8 cellular contexts compared by ENCODE assay signal in genomic region chr1:100265931-100266830, GRCh38. TPM values are rescaled to one million over a fixed set of nuclear protein-coding genes. Genes with fewer than 3 reads are reported as not detected.
DNase-seq lines count a peak whose midpoint lies in the region; ATAC-seq and TF ChIP-seq lines count a peak whose summit lies in the region.

RTCA (plus strand) TSS chr1:100266216; CDS start chr1:100266376, 160 bp downstream.

- peaks cover 3% of the 10 kb centered on the region for H3K27me3 Mint-ChIP-seq in endodermal cell (ENCODE audit: insufficient read depth)

- H3K27ac ChIP-seq in endodermal cell (ENCODE audit: low read depth, low read length), result peak within 1 kb of the TSS; percentile 58

- H3K9ac ChIP-seq in NT2/D1 (ENCODE audit: insufficient read length, low read depth) (peak within 1 kb of the TSS; percentile 95), endodermal cell (ENCODE audit: extremely low read depth, low read length, poor library complexity, severe bottlenecking) (peak within 1 kb of the TSS; percentile 78)

- H3K27ac Mint-ChIP-seq in endodermal cell, result peak within 1 kb of the TSS; percentile 97

- WGBS in endodermal cell (ENCODE audit: insufficient coverage in 1 of 2, insufficient read length in 1 of 2), 2 experiments, result 0% methylated on average over 16 to 56 of the region's 56 CpGs

- H3K4me1 ChIP-seq in NT2/D1 (ENCODE audit: insufficient read depth, insufficient read length), result no peaks in the 10 kb centered on the region
- H3K4me1 ChIP-seq in endodermal cell (ENCODE audit: control insufficient read depth, insufficient read depth, low read length), result peaks cover 6% of the 10 kb centered on the region

- H3K27me3 ChIP-seq in NT2/D1 (ENCODE audit: insufficient read depth, insufficient read length) (no peaks in the 10 kb centered on the region), endodermal cell (ENCODE audit: control insufficient read depth, insufficient read depth, low read length, poor library complexity, severe bottlenecking) (no peaks in the 10 kb centered on the region)

- TF ChIP-seq CTCF in endodermal cell (conservative IDR thresholded peaks at IDR 0.05), result no peak

- H3K36me3 ChIP-seq in NT2/D1 (ENCODE audit: insufficient read depth, insufficient read length, low read length) (peaks cover 43% of the 10 kb centered on the region), endodermal cell (ENCODE audit: control insufficient read depth, insufficient read depth, low read length) (peaks cover 48% of the 10 kb centered on the region)

- H3K4me3 ChIP-seq in NT2/D1 (ENCODE audit: insufficient read length, low read depth) (peak within 1 kb of the TSS; percentile 97), endodermal cell (ENCODE audit: low read length) (peak within 1 kb of the TSS; percentile 91)

- peaks cover 5% of the 10 kb centered on the region; the same call in 1 of the 2 replicates for H3K9me3 ChIP-seq in NT2/D1 (ENCODE audit: insufficient read depth, low read length)
- peaks cover 40% of the 10 kb centered on the region for H3K9me3 ChIP-seq in endodermal cell (ENCODE audit: control insufficient read depth, low read length)

- peaks cover 4% of the 10 kb centered on the region for H3K4me1 Mint-ChIP-seq in endodermal cell

- H3K4me3 Mint-ChIP-seq in endodermal cell, result peak within 1 kb of the TSS; percentile 99

- DNase-seq in COLO829 (ENCODE audit: low spot score), result peak; percentile 78
- peak in 75 of 76 experiments; percentile 34 to 95 (median 91) for DNase-seq in HUDEP-2 (lab: John Stamatoyannopoulos, UW; ENCODE audit: unreplicated experiment in 76 of 76)
- DNase-seq in NT2/D1 (ENCODE audit: low read depth, low spot score), result peak; percentile 88
- peak; percentile 94 for DNase-seq in activated CD8-positive, alpha-beta memory T cell treated with anti-CD3 and anti-CD28 coated beads, Interleukin-2, amount 50 U/mL, for 1 hour (ENCODE audit: extremely low read depth)
- DNase-seq in endodermal cell, result peak; percentile 97
- DNase-seq in mesenteric fat pad (ENCODE audit: low spot score), result peak; percentile 99
- DNase-seq in stimulated activated CD8-positive, alpha-beta memory T cell treated with anti-CD3 and anti-CD28 coated beads, Interleukin-15, amount 100 ng/mL, for 24 hours (ENCODE audit: low read depth), result peak; percentile 91

- peaks cover 27% of the 10 kb centered on the region for H3K9me3 Mint-ChIP-seq in endodermal cell

- ATAC-seq in GM21381 (IDR thresholded peaks at IDR 0.05; ENCODE audit: unreplicated experiment), result peak; percentile 98

- H3K36me3 Mint-ChIP-seq in endodermal cell (ENCODE audit: low read depth), result peaks cover 59% of the 10 kb centered on the region

RNA-seq across cellular contexts. Expression of gene RTCA, which starts in this region (rescaled TPM):
- total RNA-seq in endodermal cell (10 to 100 TPM; 46.0 to 49.8 TPM), mesenteric fat pad (28.7 TPM)
- polyA plus RNA-seq in endodermal cell (2013, experiment 1 of 2), result 33.8 TPM
- 29.8 TPM for polyA plus RNA-seq in endodermal cell (2013, experiment 2 of 2)

Comparison
In these comparisons a context has a peak if more than half of its experiments do, and no peak if none do; other contexts are left out.
1. Peak in every context shown above with its lines: DNase-seq, ATAC-seq, H3K4me3 ChIP-seq and H3K27ac ChIP-seq.